In the genomic region with DNA sequence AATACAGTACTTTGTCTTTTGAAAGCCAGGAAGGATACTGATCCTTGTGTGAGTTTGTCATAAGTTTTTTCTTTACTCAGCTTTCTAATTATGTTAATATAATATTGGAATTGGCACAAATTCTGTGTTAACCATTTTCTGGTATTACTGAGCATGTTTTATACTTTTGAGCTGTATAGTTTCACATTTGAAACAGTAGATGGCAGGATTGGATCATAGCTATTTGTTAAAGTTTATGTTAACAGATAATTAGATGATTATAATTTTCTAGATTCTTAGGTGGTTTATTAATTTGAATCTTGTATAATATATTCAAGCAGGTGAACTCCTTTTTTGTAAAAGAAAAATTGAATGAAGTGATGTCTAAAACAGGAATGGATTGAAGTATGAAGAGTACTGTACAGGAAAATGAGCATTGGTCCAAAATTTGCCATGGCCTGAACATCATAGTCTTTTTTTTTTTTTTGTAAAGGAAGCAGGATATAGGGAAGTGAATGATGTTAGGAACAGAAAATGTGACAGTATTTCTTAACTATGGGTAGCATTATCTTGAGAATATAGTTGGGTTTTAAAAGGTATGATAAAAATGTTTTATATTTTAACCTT, we compare ENCODE assay signal across 8 cellular contexts.
DNase-seq lines count a peak whose midpoint lies in the region; ATAC-seq and TF ChIP-seq lines count a peak whose summit lies in the region.

No MANE protein-coding gene starts in this region.

- no peaks in the 10 kb centered on the region for H3K4me1 ChIP-seq in upper lobe of right lung

- no peaks in the 10 kb centered on the region for H3K27me3 Mint-ChIP-seq in natural killer cell (ENCODE audit: low read depth in 2 of 2)
- no peaks in the 10 kb centered on the region for H3K27me3 Mint-ChIP-seq in natural killer cell treated with Interleukin-12 subunit alpha and Interleukin-12 subunit beta and Interleukin-15 and Interleukin-18, amount 100 ng/mL, for 72 hours

- H3K9me3 Mint-ChIP-seq in natural killer cell, result no peaks in the 10 kb centered on the region
- H3K9me3 Mint-ChIP-seq in natural killer cell treated with Interleukin-12 subunit alpha and Interleukin-12 subunit beta and Interleukin-15 and Interleukin-18, amount 100 ng/mL, for 72 hours, result no peaks in the 10 kb centered on the region

- H3K4me3 Mint-ChIP-seq in natural killer cell, result no peak overlapping the region
- no peak overlapping the region for H3K4me3 Mint-ChIP-seq in natural killer cell treated with Interleukin-12 subunit alpha and Interleukin-12 subunit beta and Interleukin-15 and Interleukin-18, amount 100 ng/mL, for 72 hours

- DNase-seq in natural killer cell (no peak), RKO (ENCODE audit: low spot score) (peak; percentile 24), fibroblast of the aortic adventitia (ENCODE audit: low read depth) (peak; percentile 35), upper lobe of right lung (no peak), DMS79 (lab: John Stamatoyannopoulos, UW) (no peak)
- no peak for DNase-seq in natural killer cell treated with Interleukin-12 subunit alpha and Interleukin-12 subunit beta and Interleukin-15 and Interleukin-18, amount 100 ng/mL, for 72 hours (ENCODE audit: low spot score)
- no peak for DNase-seq in activated CD4-positive, alpha-beta T cell treated with anti-CD3 and anti-CD28 coated beads, Interleukin-2, amount 50 U/mL, for 48 hours

- no peaks in the 10 kb centered on the region for H3K27me3 ChIP-seq in upper lobe of right lung

- no peaks in the 10 kb centered on the region for H3K36me3 ChIP-seq in upper lobe of right lung

- H3K4me1 Mint-ChIP-seq in natural killer cell, result no peaks in the 10 kb centered on the region
- peaks cover 0 to 1% of the 10 kb centered on the region in 2 donors for H3K4me1 Mint-ChIP-seq in natural killer cell treated with Interleukin-12 subunit alpha and Interleukin-12 subunit beta and Interleukin-15 and Interleukin-18, amount 100 ng/mL, for 72 hours (ENCODE audit: low read depth in 2 of 2)

- ATAC-seq in natural killer cell, result peak in 1 of 3 donors; percentile 52
- ATAC-seq in natural killer cell treated with Interleukin-12 subunit alpha and Interleukin-12 subunit beta and Interleukin-15 and Interleukin-18, amount 100 ng/mL, for 72 hours, result no peak
- ATAC-seq in upper lobe of right lung, result no peak
- ATAC-seq in GM21390 (IDR thresholded peaks at IDR 0.05; ENCODE audit: unreplicated experiment), result no peak

- no peak overlapping the region for H3K27ac Mint-ChIP-seq in natural killer cell
- no peak overlapping the region for H3K27ac Mint-ChIP-seq in natural killer cell treated with Interleukin-12 subunit alpha and Interleukin-12 subunit beta and Interleukin-15 and Interleukin-18, amount 100 ng/mL, for 72 hours

- H3K4me3 ChIP-seq in fibroblast of the aortic adventitia (ENCODE audit: low read depth, low read length) (no peak overlapping the region), upper lobe of right lung (no peak overlapping the region)

- intact Hi-C loops in natural killer cell (cut with micrococcal nuclease), result loop anchor here (1.0 to 10.0 kb wide), 3 partner anchors 117 to 419 kb away; no protein-coding TSS in a partner anchor
- intact Hi-C loops in upper lobe of right lung (cut with DNase I), result no loop called here

- no peaks in the 10 kb centered on the region for H3K36me3 Mint-ChIP-seq in natural killer cell
- H3K36me3 Mint-ChIP-seq in natural killer cell treated with Interleukin-12 subunit alpha and Interleukin-12 subunit beta and Interleukin-15 and Interleukin-18, amount 100 ng/mL, for 72 hours, result no peaks in the 10 kb centered on the region

- H3K9me3 ChIP-seq in upper lobe of right lung, result no peaks in the 10 kb centered on the region

- TF ChIP-seq CTCF in natural killer cell (IDR thresholded peaks at IDR 0.05) (peak; percentile 67), fibroblast of the aortic adventitia (IDR thresholded peaks at IDR 0.05; ENCODE audit: insufficient read depth, low read length) (peak; percentile 54), upper lobe of right lung (IDR thresholded peaks at IDR 0.05) (peak; percentile 59)

- no peak overlapping the region for H3K27ac ChIP-seq in upper lobe of right lung

Comparison
In these comparisons a context has a peak if more than half of its experiments do, and no peak if none do; other contexts are left out.
1. DNase-seq: peak in RKO (single experiment) and fibroblast of the aortic adventitia (single experiment); none in natural killer cell (single experiment), natural killer cell treated with Interleukin-12 subunit alpha and Interleukin-12 subunit beta and Interleukin-15 and Interleukin-18, amount 100 ng/mL, for 72 hours (single experiment), upper lobe of right lung (single experiment), activated CD4-positive, alpha-beta T cell treated with anti-CD3 and anti-CD28 coated beads, Interleukin-2, amount 50 U/mL, for 48 hours (0 of 2) and DMS79 (single experiment).
2. Peak in every context shown above with its lines, with median percentiles within 50 percentile points of each other: CTCF ChIP-seq.